ENCODE assay signal across 34 cellular contexts in the genomic region with DNA sequence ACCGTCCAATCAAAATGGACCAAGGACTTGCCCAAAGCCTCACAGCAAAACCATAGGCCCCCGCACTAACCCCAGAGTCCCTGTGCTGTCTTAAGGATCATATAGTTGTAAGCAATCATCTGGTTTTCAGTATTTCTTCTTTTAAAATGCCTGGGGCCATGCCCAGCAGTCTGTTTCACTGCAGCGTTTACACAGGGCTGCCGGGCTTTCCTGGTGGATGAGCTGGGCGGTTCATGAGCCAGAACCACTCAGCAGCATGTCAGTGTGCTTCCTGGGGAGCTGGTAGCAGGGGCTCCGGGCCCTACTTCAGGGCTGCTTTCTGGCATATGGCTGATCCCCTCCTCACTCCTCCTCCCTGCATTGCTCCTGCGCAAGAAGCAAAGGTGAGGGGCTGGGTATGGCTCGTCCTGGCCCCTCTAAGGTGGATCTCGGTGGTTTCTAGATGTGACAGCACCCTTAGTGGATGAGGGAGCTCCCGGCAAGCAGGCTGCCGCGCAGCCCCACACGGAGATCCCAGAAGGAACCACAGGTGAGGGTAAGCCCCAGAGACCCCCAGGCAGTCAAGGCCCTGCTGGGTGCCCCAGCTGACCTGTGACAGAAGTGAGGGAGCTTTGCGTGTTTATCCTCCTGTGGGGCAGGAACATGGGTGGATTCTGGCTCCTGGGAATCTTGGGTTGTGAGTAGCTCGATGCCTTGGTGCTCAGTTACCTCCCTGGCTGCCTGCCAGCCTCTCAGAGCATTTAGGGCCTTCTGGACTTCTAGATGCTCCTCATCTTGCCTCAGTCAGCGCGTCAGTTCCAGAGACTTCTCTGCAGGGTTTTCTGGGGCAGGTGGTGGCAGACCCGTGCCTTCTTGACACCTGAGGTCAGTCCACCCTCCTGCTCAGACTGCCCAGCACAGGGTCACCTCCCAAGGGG. TPM values are rescaled to one million over a fixed set of nuclear protein-coding genes. Genes with fewer than 3 reads are reported as not detected.
A peak's percentile ranks its signal among the peaks of the same experiment; 100 is the strongest.
DNase-seq lines count a peak whose midpoint lies in the region; ATAC-seq and TF ChIP-seq lines count a peak whose summit lies in the region.
"Had no signal": no experiment of that assay in that cellular context is flagged by ENCODE, and none has a peak within 500 bp of the region (broad histone marks: within the 10 kb centered on the region; RNA-seq: fewer than 3 reads in every experiment).

No MANE protein-coding gene starts in this region.

- no peak overlapping the region for H3K27ac Mint-ChIP-seq in CD8-positive, alpha-beta T cell
- H3K27ac Mint-ChIP-seq: activated CD4-positive, alpha-beta T cell treated with anti-CD3 and anti-CD28 coated beads for 36 hours; activated CD8-positive, alpha-beta T cell treated with anti-CD3 and anti-CD28 coated beads for 36 hours; activated naive CD4-positive, alpha-beta T cell treated with anti-CD3 and anti-CD28 coated beads, Interleukin-2, amount 50 U/mL, for 24 hours; HFFc6; type B pancreatic cell had no signal

- intact Hi-C loops in sigmoid colon (cut with DNase I) = no loop called here
- intact Hi-C loops in left ventricle myocardium superior (cut with micrococcal nuclease) = no loop called here
- intact Hi-C loops in CD8-positive, alpha-beta T cell (cut with DNase I, micrococcal nuclease) = no loop called here

- no peak for TF ChIP-seq CTCF in sigmoid colon (IDR thresholded peaks at IDR 0.05)
- TF ChIP-seq CTCF in CD8-positive, alpha-beta T cell (IDR thresholded peaks at IDR 0.05) = no peak

- H3K36me3 ChIP-seq in BLaER1 = no peaks in the 10 kb centered on the region
- H3K36me3 ChIP-seq in sigmoid colon = no peaks in the 10 kb centered on the region
- no peaks in the 10 kb centered on the region for H3K36me3 ChIP-seq in CD8-positive, alpha-beta T cell (ENCODE audit: insufficient read depth, low read length)
- H3K36me3 ChIP-seq: brain microvascular endothelial cell, gastroesophageal sphincter, MG63 had no signal

- H3K4me1 ChIP-seq in BLaER1 = peaks cover 66% of the 10 kb centered on the region
- H3K4me1 ChIP-seq in sigmoid colon = peaks cover 0 to 17% (median 8%) of the 10 kb centered on the region in 4 donors
- no peaks in the 10 kb centered on the region for H3K4me1 ChIP-seq in CD8-positive, alpha-beta T cell (ENCODE audit: insufficient read depth, low read length)
- H3K4me1 ChIP-seq: parathyroid adenoma had no signal

- POLR2A ChIA-PET in CD8-positive, alpha-beta T cell (lab: Charles Lee) = no interaction called here

- 0 out of 2 replicates have a peak overlapping the region, but pooled peaks have one; percentile 7 for H3K9ac ChIP-seq in BLaER1
- H3K9ac ChIP-seq: parathyroid adenoma had no signal

- H3K4me2 ChIP-seq in BLaER1 = peak overlapping the region; percentile 93
- H3K4me2 ChIP-seq: hepatocyte had no signal

- in situ Hi-C loops in KBM-7 (cut with MboI; ENCODE audit: low pct_unique_long_range_greater_than_20kb, low sequenced_read_pairs) = no loop called here

- H3K27me3 ChIP-seq in BLaER1 = no peaks in the 10 kb centered on the region
- H3K27me3 ChIP-seq in sigmoid colon = no peaks in the 10 kb centered on the region
- no peaks in the 10 kb centered on the region for H3K27me3 ChIP-seq in CD8-positive, alpha-beta T cell (ENCODE audit: insufficient read depth, low read length)
- H3K27me3 ChIP-seq: brain microvascular endothelial cell, gastroesophageal sphincter, hepatocyte had no signal

- no peak for TF ChIP-seq EP300 in sigmoid colon (IDR thresholded peaks at IDR 0.05)

- H3K27ac ChIP-seq in BLaER1 = peak overlapping the region; percentile 72
- peak overlapping the region in 3 of 4 donors; percentile 31 to 68 (median 39) for H3K27ac ChIP-seq in sigmoid colon
- no peak overlapping the region for H3K27ac ChIP-seq in CD8-positive, alpha-beta T cell (ENCODE audit: low read depth, low read length)
- H3K27ac ChIP-seq: brain microvascular endothelial cell, gastroesophageal sphincter, hepatocyte, parathyroid adenoma had no signal

- no peaks in the 10 kb centered on the region for H3K4me1 Mint-ChIP-seq in CD8-positive, alpha-beta T cell (ENCODE audit: low read depth)
- H3K4me1 Mint-ChIP-seq: activated CD4-positive, alpha-beta T cell treated with anti-CD3 and anti-CD28 coated beads for 36 hours; activated naive CD4-positive, alpha-beta T cell treated with anti-CD3 and anti-CD28 coated beads, Interleukin-2, amount 50 U/mL, for 24 hours had no signal

- DNase-seq in NCI-H2171 (lab: John Stamatoyannopoulos, UW) (peak; percentile 14), sigmoid colon (no peak), LoVo (ENCODE audit: low spot score) (no peak), left ventricle myocardium superior (no peak), KBM-7 (no peak)
- DNase-seq in CD8-positive, alpha-beta T cell = no peak
- DNase-seq: activated CD4-positive, alpha-beta T cell treated with anti-CD3 and anti-CD28 coated beads for 36 hours; activated CD8-positive, alpha-beta T cell treated with anti-CD3 and anti-CD28 coated beads for 36 hours; amniotic stem cell; brain microvascular endothelial cell; COR-L47; DND-41; HFFc6; mesenchymal stem cell; MG63; NCI-H1105; NCI-H1930; NCI-H774; SIG-M5; stimulated activated CD4-positive, alpha-beta T cell treated with anti-CD3 and anti-CD28 coated beads, Interleukin-4, amount 100 ng/mL, for 24 hours had no signal

- H4K20me1 ChIP-seq in BLaER1 = no peaks in the 10 kb centered on the region

- peak; percentile 30 for ATAC-seq in esophagus mucosa
- no peak for ATAC-seq in left ventricle myocardium superior
- ATAC-seq in CD8-positive, alpha-beta T cell = no peak
- ATAC-seq: activated CD4-positive, alpha-beta T cell treated with anti-CD3 and anti-CD28 coated beads for 36 hours; activated CD8-positive, alpha-beta T cell treated with anti-CD3 and anti-CD28 coated beads for 36 hours; gastroesophageal sphincter; left lobe of liver had no signal

- no peak for TF ChIP-seq POLR2A in sigmoid colon (IDR thresholded peaks at IDR 0.05)

- no peaks in the 10 kb centered on the region for H3K36me3 Mint-ChIP-seq in CD8-positive, alpha-beta T cell
- H3K36me3 Mint-ChIP-seq: activated naive CD4-positive, alpha-beta T cell treated with anti-CD3 and anti-CD28 coated beads, Interleukin-2, amount 50 U/mL, for 24 hours; type B pancreatic cell had no signal

- H3K4me3 ChIP-seq in BLaER1 = peak overlapping the region; percentile 24; the same call in 1 of the 2 replicates
- no peak overlapping the region for H3K4me3 ChIP-seq in sigmoid colon
- no peak overlapping the region for H3K4me3 ChIP-seq in CD8-positive, alpha-beta T cell (ENCODE audit: low read depth, low read length)
- H3K4me3 ChIP-seq: gastroesophageal sphincter, hepatocyte, MG63 had no signal

- no peak overlapping the region for H3K4me3 Mint-ChIP-seq in CD8-positive, alpha-beta T cell
- H3K4me3 Mint-ChIP-seq: activated CD4-positive, alpha-beta T cell treated with anti-CD3 and anti-CD28 coated beads for 36 hours; activated CD8-positive, alpha-beta T cell treated with anti-CD3 and anti-CD28 coated beads for 36 hours; activated naive CD4-positive, alpha-beta T cell treated with anti-CD3 and anti-CD28 coated beads, Interleukin-2, amount 50 U/mL, for 24 hours; HFFc6; neural crest cell; type B pancreatic cell had no signal

- H3K27me3 Mint-ChIP-seq in CD8-positive, alpha-beta T cell (ENCODE audit: low read depth) = peaks cover 12% of the 10 kb centered on the region
- H3K27me3 Mint-ChIP-seq: activated naive CD4-positive, alpha-beta T cell treated with anti-CD3 and anti-CD28 coated beads, Interleukin-2, amount 50 U/mL, for 24 hours had no signal

- 74 to 86% methylated on average over 18 of the region's 18 CpGs for WGBS in sigmoid colon, 2 donors

- peaks cover 2% of the 10 kb centered on the region for H3K9me3 Mint-ChIP-seq in CD8-positive, alpha-beta T cell
- H3K9me3 Mint-ChIP-seq: activated naive CD4-positive, alpha-beta T cell treated with anti-CD3 and anti-CD28 coated beads, Interleukin-2, amount 50 U/mL, for 24 hours; type B pancreatic cell had no signal

- H3K9me3 ChIP-seq in BLaER1 (peaks cover 12% of the 10 kb centered on the region), sigmoid colon (no peaks in the 10 kb centered on the region)
- H3K9me3 ChIP-seq in CD8-positive, alpha-beta T cell (ENCODE audit: low read length) = no peaks in the 10 kb centered on the region
- H3K9me3 ChIP-seq: gastroesophageal sphincter, MG63 had no signal

- CTCF ChIA-PET in CD8-positive, alpha-beta T cell (lab: Charles Lee) = interaction anchor here (0.7 kb wide), 1 partner anchor 25 kb away, joined by 4 read pairs; no protein-coding TSS in a partner anchor

RNA-seq across cellular contexts. Expression of a gene that starts 24.8 kb away (rescaled TPM):
- total RNA-seq in esophagus mucosa (not detected), sigmoid colon (not detected), left ventricle myocardium superior (not detected)
- polyA plus RNA-seq in sigmoid colon = not detected
- total RNA-seq in CD8-positive, alpha-beta T cell = not detected
- total RNA-seq: activated CD4-positive, alpha-beta T cell treated with anti-CD3 and anti-CD28 coated beads for 36 hours; activated CD8-positive, alpha-beta T cell treated with anti-CD3 and anti-CD28 coated beads for 36 hours; fibroblast of lung; gastroesophageal sphincter; H1; hepatocyte; HFFc6; HT1080; left lobe of liver; neural crest cell; right cardiac atrium had no signal
- polyA plus RNA-seq: BJ, fibroblast of lung, H1, hepatocyte, right cardiac atrium had no signal
